Comparison of ENCODE assay signal across 22 cellular contexts in genomic region chr22:50083462-50084081, GRCh38. TPM values are rescaled to one million over a fixed set of nuclear protein-coding genes. Genes with fewer than 3 reads are reported as not detected.
A peak's percentile ranks its signal among the peaks of the same experiment; 100 is the strongest.
DNase-seq lines count a peak whose midpoint lies in the region; ATAC-seq and TF ChIP-seq lines count a peak whose summit lies in the region.
"Had no signal": no experiment of that assay in that cellular context is flagged by ENCODE, and none has a peak within 500 bp of the region (broad histone marks: within the 10 kb centered on the region; RNA-seq: fewer than 3 reads in every experiment).

No MANE protein-coding gene starts in this region.

- intact Hi-C loops in MCF 10A (cut with micrococcal nuclease) (no loop called here), breast epithelium (cut with DNase I; ENCODE audit: low total_unique reads) (no loop called here), spleen (cut with DNase I; ENCODE audit: low total_unique reads) (no loop called here)
- intact Hi-C loops in CD8-positive, alpha-beta T cell (cut with DNase I, micrococcal nuclease): no loop called here

- H3K4me1 ChIP-seq in breast epithelium (no peaks in the 10 kb centered on the region), spleen (peaks cover 0 to 14% (median 0%) of the 10 kb centered on the region in 6 donors)
- H3K4me1 ChIP-seq in CD8-positive, alpha-beta T cell (ENCODE audit: insufficient read depth, low read length): no peaks in the 10 kb centered on the region
- H3K4me1 ChIP-seq: parathyroid adenoma had no signal

- 65 to 86% (median 72%) methylated on average over 6 to 18 of the region's 18 CpGs for WGBS in spleen, 5 donors

- H3K36me3 Mint-ChIP-seq in MCF 10A (ENCODE audit: insufficient read depth, unreplicated experiment): no peaks in the 10 kb centered on the region
- H3K36me3 Mint-ChIP-seq in CD8-positive, alpha-beta T cell: no peaks in the 10 kb centered on the region

- H3K27ac Mint-ChIP-seq in MCF 10A (ENCODE audit: low read depth, unreplicated experiment): peak overlapping the region; percentile 10
- H3K27ac Mint-ChIP-seq in CD8-positive, alpha-beta T cell: no peak overlapping the region
- H3K27ac Mint-ChIP-seq: naive B cell had no signal

- in situ Hi-C loops in G401 (cut with HindIII; ENCODE audit: low sequenced_read_pairs): no loop called here

- POLR2A ChIA-PET in MCF 10A (lab: Yijun Ruan, JAX): interaction anchor here (0.6 to 1.2 kb wide), 3 partner anchors 10 to 119 kb away, joined by 3 read pairs; no protein-coding TSS in a partner anchor
- POLR2A ChIA-PET in CD8-positive, alpha-beta T cell (lab: Charles Lee): interaction anchor here (0.6 kb wide), 1 partner anchor 505 kb away, joined by 3 read pairs; no protein-coding TSS in a partner anchor

- no TSS peak for BruUV-seq in MCF 10A (replicated peaks; lab: Mats Ljungman, UMichigan)

- TF ChIP-seq CTCF in MCF 10A (IDR thresholded peaks at IDR 0.05; ENCODE audit: unreplicated experiment): no peak
- TF ChIP-seq CTCF in breast epithelium (IDR thresholded peaks at IDR 0.05): no peak
- no peak for TF ChIP-seq CTCF in spleen (IDR thresholded peaks at IDR 0.05 in 8 of 11, conservative IDR thresholded peaks at IDR 0.05 in 3 of 11)
- no peak for TF ChIP-seq CTCF in CD8-positive, alpha-beta T cell (IDR thresholded peaks at IDR 0.05)

- DNase-seq in MCF 10A (ENCODE audit: unreplicated experiment) (no peak), breast epithelium (ENCODE audit: low spot score in 2 of 2) (no peak), SK-N-DZ (ENCODE audit: low spot score) (peak; percentile 50), erythroblast (lab: John Stamatoyannopoulos, UW) (no peak), spleen (peak; percentile 66), G401 (ENCODE audit: low spot score) (no peak)
- no peak for DNase-seq in CD8-positive, alpha-beta T cell
- DNase-seq: activated gamma-delta T cell; amygdala; effector memory CD4-positive, alpha-beta T cell; heart right ventricle; naive B cell; NCI-H1930; NCI-H345; stimulated activated naive CD8-positive, alpha-beta T cell treated with anti-CD3 and anti-CD28 coated beads, Interleukin-15, amount 100 ng/mL, for 72 hours; SW 1271 had no signal

- ATAC-seq in HG03025 (IDR thresholded peaks at IDR 0.05; ENCODE audit: low FRiP score, unreplicated experiment): no peak
- no peak for ATAC-seq in CD8-positive, alpha-beta T cell
- ATAC-seq: stimulated activated naive CD8-positive, alpha-beta T cell treated with anti-CD3 and anti-CD28 coated beads, Interleukin-15, amount 100 ng/mL, for 72 hours had no signal

- H3K9me3 ChIP-seq in breast epithelium: no peaks in the 10 kb centered on the region
- H3K9me3 ChIP-seq in spleen: peaks cover 0 to 17% (median 3%) of the 10 kb centered on the region in 8 donors
- no peaks in the 10 kb centered on the region for H3K9me3 ChIP-seq in CD8-positive, alpha-beta T cell (ENCODE audit: low read length)
- H3K9me3 ChIP-seq: heart right ventricle had no signal

- H3K27ac ChIP-seq in breast epithelium (no peak overlapping the region), spleen (no peak overlapping the region)
- no peak overlapping the region for H3K27ac ChIP-seq in CD8-positive, alpha-beta T cell (ENCODE audit: low read depth, low read length)
- H3K27ac ChIP-seq: BLaER1, heart right ventricle, parathyroid adenoma had no signal

- H3K36me3 ChIP-seq in breast epithelium (no peaks in the 10 kb centered on the region), spleen (no peaks in the 10 kb centered on the region)
- no peaks in the 10 kb centered on the region for H3K36me3 ChIP-seq in CD8-positive, alpha-beta T cell (ENCODE audit: insufficient read depth, low read length)
- H3K36me3 ChIP-seq: BLaER1, heart right ventricle had no signal

- H3K9me3 Mint-ChIP-seq in MCF 10A (ENCODE audit: unreplicated experiment): peaks cover 8% of the 10 kb centered on the region
- H3K9me3 Mint-ChIP-seq in CD8-positive, alpha-beta T cell: no peaks in the 10 kb centered on the region
- H3K9me3 Mint-ChIP-seq: stimulated activated naive CD8-positive, alpha-beta T cell treated with anti-CD3 and anti-CD28 coated beads, Interleukin-15, amount 100 ng/mL, for 72 hours had no signal

- TF ChIP-seq POLR2A in breast epithelium (IDR thresholded peaks at IDR 0.05) (no peak), erythroblast (IDR thresholded peaks at IDR 0.05; ENCODE audit: low read length) (peak; percentile 16), spleen (IDR thresholded peaks at IDR 0.05) (no peak)

- CTCF ChIA-PET in MCF 10A (lab: Yijun Ruan, JAX): interaction anchor here (0.5 kb wide), 1 partner anchor 63 kb away, joined by 4 read pairs; no protein-coding TSS in a partner anchor
- CTCF ChIA-PET in CD8-positive, alpha-beta T cell (lab: Charles Lee): no interaction called here

- H3K4me3 ChIP-seq in breast epithelium (peak overlapping the region in 1 of 3 donors; percentile 7), spleen (no peak overlapping the region)
- H3K4me3 ChIP-seq in CD8-positive, alpha-beta T cell (ENCODE audit: low read depth, low read length): no peak overlapping the region
- H3K4me3 ChIP-seq: BLaER1, heart right ventricle had no signal

- peaks cover 8% of the 10 kb centered on the region for H3K4me1 Mint-ChIP-seq in MCF 10A (ENCODE audit: insufficient read depth, unreplicated experiment)
- peaks cover 2% of the 10 kb centered on the region for H3K4me1 Mint-ChIP-seq in CD8-positive, alpha-beta T cell (ENCODE audit: low read depth)

- H3K4me3 Mint-ChIP-seq in MCF 10A (ENCODE audit: unreplicated experiment): peak overlapping the region; percentile 55
- H3K4me3 Mint-ChIP-seq in CD8-positive, alpha-beta T cell: no peak overlapping the region
- H3K4me3 Mint-ChIP-seq: stimulated activated naive CD8-positive, alpha-beta T cell treated with anti-CD3 and anti-CD28 coated beads, Interleukin-15, amount 100 ng/mL, for 72 hours had no signal

- H3K27me3 ChIP-seq in breast epithelium (peaks cover 0 to 50% of the 10 kb centered on the region in 2 donors), spleen (replicated peaks in 1 of 7) (peaks cover 0 to 56% (median 6%) of the 10 kb centered on the region in 7 donors)
- no peaks in the 10 kb centered on the region for H3K27me3 ChIP-seq in CD8-positive, alpha-beta T cell (ENCODE audit: insufficient read depth, low read length)
- H3K27me3 ChIP-seq: BLaER1 had no signal

- no peaks in the 10 kb centered on the region for H3K27me3 Mint-ChIP-seq in MCF 10A (ENCODE audit: insufficient read depth, unreplicated experiment)
- H3K27me3 Mint-ChIP-seq in CD8-positive, alpha-beta T cell (ENCODE audit: low read depth): peaks cover 4% of the 10 kb centered on the region

RNA-seq across cellular contexts. Expression of gene MLC1, which starts 1.7 kb away (rescaled TPM):
- total RNA-seq in MCF 10A (2022) (not detected in 2 replicates), breast epithelium (under 1 TPM in 1 of 3 donors, not detected in 2; 0.15 TPM), spleen (1 to 10 TPM; 1.2 to 4.4 (median 1.9) TPM)
- not detected in 2 replicates for polyA plus RNA-seq in SK-N-DZ (2014; cell fraction: cytosol; rRNA removed)
- polyA plus RNA-seq in SK-N-DZ (2014; cell fraction: nucleus; rRNA removed): not detected in 2 replicates
- under 1 TPM; 0.17 to 0.74 (median 0.39) TPM for polyA plus RNA-seq in spleen
- not detected in 2 replicates for total RNA-seq in G401 (2014; rRNA removed; shearing (Covaris generic))
- total RNA-seq in CD8-positive, alpha-beta T cell: under 1 TPM; 0.11 to 0.14 TPM

RNA-seq across cellular contexts. Expression of gene MOV10L1, which starts 6.2 kb away (rescaled TPM):
- not detected in 2 replicates for total RNA-seq in MCF 10A (2022)
- total RNA-seq in breast epithelium: under 1 TPM; 0.16 to 0.44 (median 0.33) TPM
- polyA plus RNA-seq in SK-N-DZ (2014; cell fraction: cytosol; rRNA removed): 0.41 TPM in 1 of 2 replicates, not detected in the other
- polyA plus RNA-seq in SK-N-DZ (2014; cell fraction: nucleus; rRNA removed): 0.24 and 0.64 TPM in 2 replicates
- under 1 TPM in 2 of 7 donors, not detected in 5; 0.10 to 0.37 TPM for total RNA-seq in spleen
- polyA plus RNA-seq in spleen: under 1 TPM in 1 of 3 donors, not detected in 2; 0.15 TPM
- not detected in 2 replicates for total RNA-seq in G401 (2014; rRNA removed; shearing (Covaris generic))
- not detected for total RNA-seq in CD8-positive, alpha-beta T cell

RNA-seq across cellular contexts. Expression of gene TTLL8, which starts 25.5 kb away (rescaled TPM):
- total RNA-seq in MCF 10A (2022) (not detected in 2 replicates), breast epithelium (not detected), spleen (not detected)
- polyA plus RNA-seq in SK-N-DZ (2014; cell fraction: cytosol; rRNA removed): not detected in 2 replicates
- not detected in 2 replicates for polyA plus RNA-seq in SK-N-DZ (2014; cell fraction: nucleus; rRNA removed)
- polyA plus RNA-seq in spleen: not detected
- not detected in 2 replicates for total RNA-seq in G401 (2014; rRNA removed; shearing (Covaris generic))
- total RNA-seq in CD8-positive, alpha-beta T cell: not detected
- total RNA-seq: cerebellum, H4, heart right ventricle, ureter had no signal
- polyA plus RNA-seq: heart right ventricle had no signal

Comparison
In these comparisons a context has a peak if more than half of its experiments do, and no peak if none do; other contexts are left out.
1. DNase-seq: peak in SK-N-DZ (single experiment) and spleen (single experiment); none in MCF 10A (single experiment), breast epithelium (0 of 2), erythroblast (0 of 2), G401 (single experiment) and CD8-positive, alpha-beta T cell (0 of 7).